In genomic region chr10:112361951-112362770, GRCh38 we compare ENCODE assay signal across 8 cellular contexts. TPM values are rescaled to one million over a fixed set of nuclear protein-coding genes. Genes with fewer than 3 reads are reported as not detected.
DNase-seq lines count a peak whose midpoint lies in the region; ATAC-seq and TF ChIP-seq lines count a peak whose summit lies in the region.

No MANE protein-coding gene starts in this region.

- H3K27ac Mint-ChIP-seq in activated naive CD4-positive, alpha-beta T cell treated with anti-CD3 and anti-CD28 coated beads for 36 hours, result no peak overlapping the region
- H3K27ac Mint-ChIP-seq in CD14-positive monocyte, result peak overlapping the region in 1 of 7 donors; percentile 10

- H3K36me3 Mint-ChIP-seq in activated naive CD4-positive, alpha-beta T cell treated with anti-CD3 and anti-CD28 coated beads for 36 hours (ENCODE audit: low read depth), result no peaks in the 10 kb centered on the region
- H3K36me3 Mint-ChIP-seq in CD14-positive monocyte, result no peaks in the 10 kb centered on the region

- CTCF ChIA-PET in activated naive CD4-positive, alpha-beta T cell treated with anti-CD3 and anti-CD28 coated beads for 36 hours (lab: Charles Lee), result no interaction called here

- no peak for ATAC-seq in HG03520 (IDR thresholded peaks at IDR 0.05; ENCODE audit: unreplicated experiment)
- no peak for ATAC-seq in GM21737 (IDR thresholded peaks at IDR 0.05; ENCODE audit: unreplicated experiment)

- intact Hi-C loops in activated naive CD4-positive, alpha-beta T cell treated with anti-CD3 and anti-CD28 coated beads for 36 hours (cut with micrococcal nuclease), result no loop called here
- intact Hi-C loops in CD14-positive monocyte (cut with micrococcal nuclease), result no loop called here

- H3K4me1 ChIP-seq in adipocyte (ENCODE audit: control insufficient read depth, insufficient read depth, low read length) (peaks cover 57% of the 10 kb centered on the region), cardiac muscle cell (ENCODE audit: low read depth) (peaks cover 4% of the 10 kb centered on the region)

- no peak overlapping the region for H3K27ac ChIP-seq in cardiac muscle cell

- H3K9me3 ChIP-seq in adipocyte (ENCODE audit: control insufficient read depth, low read length), result no peaks in the 10 kb centered on the region
- no peaks in the 10 kb centered on the region for H3K9me3 ChIP-seq in cardiac muscle cell (ENCODE audit: low read depth)

- H3K9me3 Mint-ChIP-seq in activated naive CD4-positive, alpha-beta T cell treated with anti-CD3 and anti-CD28 coated beads for 36 hours, result no peaks in the 10 kb centered on the region
- H3K9me3 Mint-ChIP-seq in CD14-positive monocyte, result no peaks in the 10 kb centered on the region

- H3K4me3 ChIP-seq in adipocyte (ENCODE audit: low read length), result peak overlapping the region; percentile 55
- H3K4me3 ChIP-seq in cardiac muscle cell, result no peak overlapping the region

- no peaks in the 10 kb centered on the region for H3K27me3 ChIP-seq in adipocyte (replicated peaks; ENCODE audit: control insufficient read depth, insufficient read depth, low read length)
- peaks cover 4% of the 10 kb centered on the region for H3K27me3 ChIP-seq in cardiac muscle cell

- H3K36me3 ChIP-seq in adipocyte (ENCODE audit: control insufficient read depth, insufficient read depth, low read length, severe bottlenecking) (no peaks in the 10 kb centered on the region), cardiac muscle cell (no peaks in the 10 kb centered on the region)

- H3K4me3 Mint-ChIP-seq in activated naive CD4-positive, alpha-beta T cell treated with anti-CD3 and anti-CD28 coated beads for 36 hours, result no peak overlapping the region
- H3K4me3 Mint-ChIP-seq in CD14-positive monocyte, result no peak overlapping the region

- TF ChIP-seq CTCF in cardiac muscle cell (IDR thresholded peaks at IDR 0.05; ENCODE audit: low read depth, low read length), result peak; percentile 19
- no peak for TF ChIP-seq CTCF in CD14-positive monocyte (IDR thresholded peaks at IDR 0.05)

- H3K4me1 Mint-ChIP-seq in activated naive CD4-positive, alpha-beta T cell treated with anti-CD3 and anti-CD28 coated beads for 36 hours (ENCODE audit: low read depth), result no peaks in the 10 kb centered on the region
- no peaks in the 10 kb centered on the region for H3K4me1 Mint-ChIP-seq in CD14-positive monocyte

- peaks cover 2% of the 10 kb centered on the region for H3K27me3 Mint-ChIP-seq in activated naive CD4-positive, alpha-beta T cell treated with anti-CD3 and anti-CD28 coated beads for 36 hours (ENCODE audit: low read depth)
- peaks cover 2 to 7% (median 7%) of the 10 kb centered on the region in 3 donors for H3K27me3 Mint-ChIP-seq in CD14-positive monocyte (ENCODE audit: low read depth in 3 of 3)

- peak; percentile 53 for DNase-seq in DMS53 treated with DMSO at 0.1 percent for 48 hours (lab: John Stamatoyannopoulos, UW; ENCODE audit: unreplicated experiment)
- DNase-seq in adipocyte (ENCODE audit: low read depth), result no peak
- DNase-seq in cardiac muscle cell (ENCODE audit: low read depth in 1 of 2, low spot score in 1 of 2), result peak; percentile 35 to 85
- DNase-seq in pulmonary artery endothelial cell (ENCODE audit: low read depth, low spot score), result peak; percentile 91
- DNase-seq in activated naive CD4-positive, alpha-beta T cell treated with anti-CD3 and anti-CD28 coated beads for 36 hours, result no peak
- DNase-seq in CD14-positive monocyte (ENCODE audit: low spot score), result no peak

- peak overlapping the region; percentile 86 for H3K9ac ChIP-seq in adipocyte (ENCODE audit: low read length)

RNA-seq across cellular contexts. Expression of gene ACSL5, which starts 11.8 kb away (rescaled TPM):
- total RNA-seq in cardiac muscle cell, result not detected in 2 replicates
- 0.31 TPM in 1 of 2 replicates, not detected in the other for polyA plus RNA-seq in cardiac muscle cell
- total RNA-seq in pulmonary artery endothelial cell, result 11.9 and 22.7 TPM in 2 replicates
- 10 to 100 TPM; 22.1 to 22.9 TPM for total RNA-seq in activated naive CD4-positive, alpha-beta T cell treated with anti-CD3 and anti-CD28 coated beads for 36 hours
- polyA plus RNA-seq in CD14-positive monocyte, result 10 to 100 TPM; 37.5 to 44.4 TPM

Comparison
In these comparisons a context has a peak if more than half of its experiments do, and no peak if none do; other contexts are left out.
1. DNase-seq: peak in DMS53 treated with DMSO at 0.1 percent for 48 hours (single experiment), cardiac muscle cell (2 of 2) and pulmonary artery endothelial cell (single experiment); none in adipocyte (single experiment), activated naive CD4-positive, alpha-beta T cell treated with anti-CD3 and anti-CD28 coated beads for 36 hours (single experiment) and CD14-positive monocyte (single experiment).
2. RNA of gene ACSL5, which starts 11.8 kb away (total RNA-seq): 22.1 to 22.9 TPM in activated naive CD4-positive, alpha-beta T cell treated with anti-CD3 and anti-CD28 coated beads for 36 hours and 11.9 to 22.7 TPM in pulmonary artery endothelial cell; not detected in cardiac muscle cell; every median in the first group is over 10 times any median in the second.